2 cellular contexts compared by ENCODE assay signal in the genomic region with DNA sequence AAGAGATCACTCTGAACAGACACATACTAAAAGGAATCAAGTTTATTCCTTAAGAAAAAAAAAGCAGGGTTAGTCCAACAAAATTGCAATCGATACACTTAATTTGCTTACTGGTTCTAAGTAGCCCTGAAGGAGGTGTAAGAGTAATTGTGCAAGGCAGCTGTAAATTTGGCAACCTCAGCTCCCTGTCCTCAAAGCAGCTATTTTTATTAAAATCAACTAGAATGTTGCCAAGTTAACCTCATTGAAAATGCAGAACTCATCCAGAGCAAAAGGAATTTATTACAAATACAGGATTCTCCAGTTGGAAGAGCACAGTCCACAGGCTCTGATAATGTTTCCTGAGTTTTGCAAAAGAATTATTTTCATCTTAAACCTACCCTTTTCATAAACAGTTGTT.
TF ChIP-seq lines count a peak whose summit lies in the region.

No MANE protein-coding gene starts in this region.

TF ChIP-seq in GM23338, 12 proteins besides CTCF, POLR2A, EP300 and RAD21 (continued from another document):
- TF ChIP-seq ZNF462 (CRISPR knock-in tag; IDR thresholded peaks at IDR 0.05) = no peak
- no peak for TF ChIP-seq CREB1 (CRISPR knock-in tag; IDR thresholded peaks at IDR 0.05; ENCODE audit: low read depth)
- no peak for TF ChIP-seq ZNF331 (CRISPR knock-in tag; IDR thresholded peaks at IDR 0.05; ENCODE audit: low read depth)
- no peak for TF ChIP-seq JUNB (IDR thresholded peaks at IDR 0.05; ENCODE audit: unreplicated experiment)
- no peak for TF ChIP-seq ETS1 (IDR thresholded peaks at IDR 0.05)
- TF ChIP-seq POLR2AphosphoS5 (IDR thresholded peaks at IDR 0.05; ENCODE audit: low read depth) = no peak
- TF ChIP-seq, protein P1, sequence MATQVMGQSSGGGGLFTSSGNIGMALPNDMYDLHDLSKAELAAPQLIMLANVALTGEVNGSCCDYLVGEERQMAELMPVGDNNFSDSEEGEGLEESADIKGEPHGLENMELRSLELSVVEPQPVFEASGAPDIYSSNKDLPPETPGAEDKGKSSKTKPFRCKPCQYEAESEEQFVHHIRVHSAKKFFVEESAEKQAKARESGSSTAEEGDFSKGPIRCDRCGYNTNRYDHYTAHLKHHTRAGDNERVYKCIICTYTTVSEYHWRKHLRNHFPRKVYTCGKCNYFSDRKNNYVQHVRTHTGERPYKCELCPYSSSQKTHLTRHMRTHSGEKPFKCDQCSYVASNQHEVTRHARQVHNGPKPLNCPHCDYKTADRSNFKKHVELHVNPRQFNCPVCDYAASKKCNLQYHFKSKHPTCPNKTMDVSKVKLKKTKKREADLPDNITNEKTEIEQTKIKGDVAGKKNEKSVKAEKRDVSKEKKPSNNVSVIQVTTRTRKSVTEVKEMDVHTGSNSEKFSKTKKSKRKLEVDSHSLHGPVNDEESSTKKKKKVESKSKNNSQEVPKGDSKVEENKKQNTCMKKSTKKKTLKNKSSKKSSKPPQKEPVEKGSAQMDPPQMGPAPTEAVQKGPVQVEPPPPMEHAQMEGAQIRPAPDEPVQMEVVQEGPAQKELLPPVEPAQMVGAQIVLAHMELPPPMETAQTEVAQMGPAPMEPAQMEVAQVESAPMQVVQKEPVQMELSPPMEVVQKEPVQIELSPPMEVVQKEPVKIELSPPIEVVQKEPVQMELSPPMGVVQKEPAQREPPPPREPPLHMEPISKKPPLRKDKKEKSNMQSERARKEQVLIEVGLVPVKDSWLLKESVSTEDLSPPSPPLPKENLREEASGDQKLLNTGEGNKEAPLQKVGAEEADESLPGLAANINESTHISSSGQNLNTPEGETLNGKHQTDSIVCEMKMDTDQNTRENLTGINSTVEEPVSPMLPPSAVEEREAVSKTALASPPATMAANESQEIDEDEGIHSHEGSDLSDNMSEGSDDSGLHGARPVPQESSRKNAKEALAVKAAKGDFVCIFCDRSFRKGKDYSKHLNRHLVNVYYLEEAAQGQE (IDR thresholded peaks at IDR 0.05; ENCODE audit: unreplicated experiment) = no peak
- no peak for TF ChIP-seq EZH2phosphoT487 (IDR thresholded peaks at IDR 0.05; ENCODE audit: unreplicated experiment)
TF ChIP-seq in GM23338: peak in this region for 0.

TF ChIP-seq in HepG2, 621 proteins besides CTCF, POLR2A, EP300 and RAD21 (continued from another document):
- TF ChIP-seq, protein P2, sequence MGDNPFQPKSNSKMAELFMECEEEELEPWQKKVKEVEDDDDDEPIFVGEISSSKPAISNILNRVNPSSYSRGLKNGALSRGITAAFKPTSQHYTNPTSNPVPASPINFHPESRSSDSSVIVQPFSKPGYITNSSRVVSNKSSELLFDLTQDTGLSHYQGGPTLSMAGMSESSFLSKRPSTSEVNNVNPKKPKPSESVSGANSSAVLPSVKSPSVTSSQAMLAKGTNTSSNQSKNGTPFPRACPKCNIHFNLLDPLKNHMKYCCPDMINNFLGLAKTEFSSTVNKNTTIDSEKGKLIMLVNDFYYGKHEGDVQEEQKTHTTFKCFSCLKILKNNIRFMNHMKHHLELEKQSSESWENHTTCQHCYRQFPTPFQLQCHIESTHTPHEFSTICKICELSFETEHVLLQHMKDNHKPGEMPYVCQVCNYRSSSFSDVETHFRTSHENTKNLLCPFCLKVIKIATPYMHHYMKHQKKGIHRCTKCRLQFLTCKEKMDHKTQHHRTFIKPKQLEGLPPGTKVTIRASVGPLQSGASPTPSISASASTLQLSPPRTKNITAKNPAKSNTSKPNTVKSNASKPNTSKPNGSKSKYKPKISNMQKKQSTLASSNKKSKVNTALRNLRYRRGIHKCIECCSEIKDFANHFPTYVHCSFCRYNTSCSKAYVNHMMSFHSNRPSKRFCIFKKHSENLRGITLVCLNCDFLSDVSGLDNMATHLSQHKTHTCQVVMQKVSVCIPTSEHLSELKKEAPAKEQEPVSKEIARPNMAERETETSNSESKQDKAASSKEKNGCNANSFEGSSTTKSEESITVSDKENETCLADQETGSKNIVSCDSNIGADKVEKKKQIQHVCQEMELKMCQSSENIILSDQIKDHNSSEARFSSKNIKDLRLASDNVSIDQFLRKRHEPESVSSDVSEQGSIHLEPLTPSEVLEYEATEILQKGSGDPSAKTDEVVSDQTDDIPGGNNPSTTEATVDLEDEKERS (CRISPR knock-in tag; IDR thresholded peaks at IDR 0.05) = no peak
- TF ChIP-seq AGO1 (IDR thresholded peaks at IDR 0.05; ENCODE audit: low read depth, low read length, poor library complexity, severe bottlenecking) (no peak), PTBP1 (IDR thresholded peaks at IDR 0.05; ENCODE audit: low read depth, low read length, poor library complexity, severe bottlenecking) (no peak), ZBTB40 (IDR thresholded peaks at IDR 0.05) (no peak), ZBTB40 (CRISPR knock-in tag; IDR thresholded peaks at IDR 0.05) (no peak), NFE2 (CRISPR knock-in tag; IDR thresholded peaks at IDR 0.05) (no peak), TMF1 (CRISPR knock-in tag; IDR thresholded peaks at IDR 0.05; ENCODE audit: low read depth) (no peak), HNRNPL (IDR thresholded peaks at IDR 0.05; ENCODE audit: low read depth, low read length) (no peak), NR2F2 (IDR thresholded peaks at IDR 0.05; ENCODE audit: borderline replicate concordance, low read depth) (no peak), RORA (CRISPR knock-in tag; IDR thresholded peaks at IDR 0.05) (no peak)
- TF ChIP-seq, protein P3, sequence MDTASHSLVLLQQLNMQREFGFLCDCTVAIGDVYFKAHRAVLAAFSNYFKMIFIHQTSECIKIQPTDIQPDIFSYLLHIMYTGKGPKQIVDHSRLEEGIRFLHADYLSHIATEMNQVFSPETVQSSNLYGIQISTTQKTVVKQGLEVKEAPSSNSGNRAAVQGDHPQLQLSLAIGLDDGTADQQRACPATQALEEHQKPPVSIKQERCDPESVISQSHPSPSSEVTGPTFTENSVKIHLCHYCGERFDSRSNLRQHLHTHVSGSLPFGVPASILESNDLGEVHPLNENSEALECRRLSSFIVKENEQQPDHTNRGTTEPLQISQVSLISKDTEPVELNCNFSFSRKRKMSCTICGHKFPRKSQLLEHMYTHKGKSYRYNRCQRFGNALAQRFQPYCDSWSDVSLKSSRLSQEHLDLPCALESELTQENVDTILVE (CRISPR knock-in tag; IDR thresholded peaks at IDR 0.05) = no peak
